ENCODE assay signal across 1 cellular context in the genomic region with DNA sequence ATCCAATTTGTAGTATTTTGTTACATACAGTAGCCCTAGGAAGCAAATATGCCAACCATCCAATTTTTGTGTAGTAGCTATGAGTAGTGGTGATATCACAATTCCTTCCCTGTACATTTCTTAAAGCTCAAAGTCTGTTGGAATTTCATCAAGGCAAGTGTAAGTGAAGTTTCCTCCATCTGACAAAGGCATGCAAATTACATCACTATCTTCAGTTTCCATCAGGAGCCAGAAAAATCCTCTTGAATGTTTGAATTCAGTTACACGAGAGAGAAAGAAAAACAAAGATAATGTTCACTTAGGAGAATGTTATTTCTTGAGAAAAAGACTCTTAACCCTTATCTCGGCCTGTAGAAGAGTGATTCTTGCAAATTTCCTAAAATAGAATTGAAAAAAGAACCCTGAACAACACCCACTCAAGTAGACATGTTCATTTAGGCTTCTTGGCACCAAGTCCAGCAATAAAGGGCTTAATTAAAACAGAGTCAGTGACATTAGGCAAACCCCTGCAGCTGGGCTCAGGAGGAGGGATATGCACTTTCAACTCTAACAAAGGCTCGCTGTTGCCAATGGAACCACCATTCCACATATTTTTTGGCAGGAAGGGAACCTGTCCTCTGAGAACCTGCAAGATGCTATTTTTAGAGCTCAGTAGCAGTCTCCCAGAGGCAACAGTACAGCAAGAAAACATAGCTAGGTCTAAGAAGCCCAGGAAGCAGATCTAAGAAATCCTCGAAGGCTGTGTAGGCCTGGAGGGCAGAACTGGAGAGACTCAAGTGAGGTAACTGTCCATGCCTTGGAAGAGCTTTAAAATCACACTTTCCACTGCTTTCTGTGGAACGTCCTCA.
TF ChIP-seq lines count a peak whose summit lies in the region.

No MANE protein-coding gene starts in this region.

TF ChIP-seq in K562, 482 proteins besides CTCF, POLR2A, EP300 and RAD21 (continued from another document and continues in another):
- no peak for TF ChIP-seq KAT2B (IDR thresholded peaks at IDR 0.05; ENCODE audit: low read depth, low read length)
- TF ChIP-seq, protein P1, sequence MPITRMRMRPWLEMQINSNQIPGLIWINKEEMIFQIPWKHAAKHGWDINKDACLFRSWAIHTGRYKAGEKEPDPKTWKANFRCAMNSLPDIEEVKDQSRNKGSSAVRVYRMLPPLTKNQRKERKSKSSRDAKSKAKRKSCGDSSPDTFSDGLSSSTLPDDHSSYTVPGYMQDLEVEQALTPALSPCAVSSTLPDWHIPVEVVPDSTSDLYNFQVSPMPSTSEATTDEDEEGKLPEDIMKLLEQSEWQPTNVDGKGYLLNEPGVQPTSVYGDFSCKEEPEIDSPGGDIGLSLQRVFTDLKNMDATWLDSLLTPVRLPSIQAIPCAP (CRISPR knock-in tag; IDR thresholded peaks at IDR 0.05; ENCODE audit: borderline replicate concordance), result no peak
- TF ChIP-seq KHSRP (IDR thresholded peaks at IDR 0.05), result no peak
- TF ChIP-seq, protein P2, sequence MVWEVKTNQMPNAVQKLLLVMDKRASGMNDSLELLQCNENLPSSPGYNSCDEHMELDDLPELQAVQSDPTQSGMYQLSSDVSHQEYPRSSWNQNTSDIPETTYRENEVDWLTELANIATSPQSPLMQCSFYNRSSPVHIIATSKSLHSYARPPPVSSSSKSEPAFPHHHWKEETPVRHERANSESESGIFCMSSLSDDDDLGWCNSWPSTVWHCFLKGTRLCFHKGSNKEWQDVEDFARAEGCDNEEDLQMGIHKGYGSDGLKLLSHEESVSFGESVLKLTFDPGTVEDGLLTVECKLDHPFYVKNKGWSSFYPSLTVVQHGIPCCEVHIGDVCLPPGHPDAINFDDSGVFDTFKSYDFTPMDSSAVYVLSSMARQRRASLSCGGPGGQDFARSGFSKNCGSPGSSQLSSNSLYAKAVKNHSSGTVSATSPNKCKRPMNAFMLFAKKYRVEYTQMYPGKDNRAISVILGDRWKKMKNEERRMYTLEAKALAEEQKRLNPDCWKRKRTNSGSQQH (CRISPR knock-in tag; IDR thresholded peaks at IDR 0.05), result no peak
- TF ChIP-seq BACH1 (tag; IDR thresholded peaks at IDR 0.05), result no peak
- no peak for TF ChIP-seq ZNF143 (CRISPR knock-in tag; IDR thresholded peaks at IDR 0.05)
- peak; percentile 97 for TF ChIP-seq MEF2D (tag; conservative IDR thresholded peaks at IDR 0.05; ENCODE audit: low read depth)
- TF ChIP-seq RBM14 (IDR thresholded peaks at IDR 0.05; ENCODE audit: borderline replicate concordance, insufficient read depth, low read depth, low read length), result no peak
- TF ChIP-seq, protein P3, sequence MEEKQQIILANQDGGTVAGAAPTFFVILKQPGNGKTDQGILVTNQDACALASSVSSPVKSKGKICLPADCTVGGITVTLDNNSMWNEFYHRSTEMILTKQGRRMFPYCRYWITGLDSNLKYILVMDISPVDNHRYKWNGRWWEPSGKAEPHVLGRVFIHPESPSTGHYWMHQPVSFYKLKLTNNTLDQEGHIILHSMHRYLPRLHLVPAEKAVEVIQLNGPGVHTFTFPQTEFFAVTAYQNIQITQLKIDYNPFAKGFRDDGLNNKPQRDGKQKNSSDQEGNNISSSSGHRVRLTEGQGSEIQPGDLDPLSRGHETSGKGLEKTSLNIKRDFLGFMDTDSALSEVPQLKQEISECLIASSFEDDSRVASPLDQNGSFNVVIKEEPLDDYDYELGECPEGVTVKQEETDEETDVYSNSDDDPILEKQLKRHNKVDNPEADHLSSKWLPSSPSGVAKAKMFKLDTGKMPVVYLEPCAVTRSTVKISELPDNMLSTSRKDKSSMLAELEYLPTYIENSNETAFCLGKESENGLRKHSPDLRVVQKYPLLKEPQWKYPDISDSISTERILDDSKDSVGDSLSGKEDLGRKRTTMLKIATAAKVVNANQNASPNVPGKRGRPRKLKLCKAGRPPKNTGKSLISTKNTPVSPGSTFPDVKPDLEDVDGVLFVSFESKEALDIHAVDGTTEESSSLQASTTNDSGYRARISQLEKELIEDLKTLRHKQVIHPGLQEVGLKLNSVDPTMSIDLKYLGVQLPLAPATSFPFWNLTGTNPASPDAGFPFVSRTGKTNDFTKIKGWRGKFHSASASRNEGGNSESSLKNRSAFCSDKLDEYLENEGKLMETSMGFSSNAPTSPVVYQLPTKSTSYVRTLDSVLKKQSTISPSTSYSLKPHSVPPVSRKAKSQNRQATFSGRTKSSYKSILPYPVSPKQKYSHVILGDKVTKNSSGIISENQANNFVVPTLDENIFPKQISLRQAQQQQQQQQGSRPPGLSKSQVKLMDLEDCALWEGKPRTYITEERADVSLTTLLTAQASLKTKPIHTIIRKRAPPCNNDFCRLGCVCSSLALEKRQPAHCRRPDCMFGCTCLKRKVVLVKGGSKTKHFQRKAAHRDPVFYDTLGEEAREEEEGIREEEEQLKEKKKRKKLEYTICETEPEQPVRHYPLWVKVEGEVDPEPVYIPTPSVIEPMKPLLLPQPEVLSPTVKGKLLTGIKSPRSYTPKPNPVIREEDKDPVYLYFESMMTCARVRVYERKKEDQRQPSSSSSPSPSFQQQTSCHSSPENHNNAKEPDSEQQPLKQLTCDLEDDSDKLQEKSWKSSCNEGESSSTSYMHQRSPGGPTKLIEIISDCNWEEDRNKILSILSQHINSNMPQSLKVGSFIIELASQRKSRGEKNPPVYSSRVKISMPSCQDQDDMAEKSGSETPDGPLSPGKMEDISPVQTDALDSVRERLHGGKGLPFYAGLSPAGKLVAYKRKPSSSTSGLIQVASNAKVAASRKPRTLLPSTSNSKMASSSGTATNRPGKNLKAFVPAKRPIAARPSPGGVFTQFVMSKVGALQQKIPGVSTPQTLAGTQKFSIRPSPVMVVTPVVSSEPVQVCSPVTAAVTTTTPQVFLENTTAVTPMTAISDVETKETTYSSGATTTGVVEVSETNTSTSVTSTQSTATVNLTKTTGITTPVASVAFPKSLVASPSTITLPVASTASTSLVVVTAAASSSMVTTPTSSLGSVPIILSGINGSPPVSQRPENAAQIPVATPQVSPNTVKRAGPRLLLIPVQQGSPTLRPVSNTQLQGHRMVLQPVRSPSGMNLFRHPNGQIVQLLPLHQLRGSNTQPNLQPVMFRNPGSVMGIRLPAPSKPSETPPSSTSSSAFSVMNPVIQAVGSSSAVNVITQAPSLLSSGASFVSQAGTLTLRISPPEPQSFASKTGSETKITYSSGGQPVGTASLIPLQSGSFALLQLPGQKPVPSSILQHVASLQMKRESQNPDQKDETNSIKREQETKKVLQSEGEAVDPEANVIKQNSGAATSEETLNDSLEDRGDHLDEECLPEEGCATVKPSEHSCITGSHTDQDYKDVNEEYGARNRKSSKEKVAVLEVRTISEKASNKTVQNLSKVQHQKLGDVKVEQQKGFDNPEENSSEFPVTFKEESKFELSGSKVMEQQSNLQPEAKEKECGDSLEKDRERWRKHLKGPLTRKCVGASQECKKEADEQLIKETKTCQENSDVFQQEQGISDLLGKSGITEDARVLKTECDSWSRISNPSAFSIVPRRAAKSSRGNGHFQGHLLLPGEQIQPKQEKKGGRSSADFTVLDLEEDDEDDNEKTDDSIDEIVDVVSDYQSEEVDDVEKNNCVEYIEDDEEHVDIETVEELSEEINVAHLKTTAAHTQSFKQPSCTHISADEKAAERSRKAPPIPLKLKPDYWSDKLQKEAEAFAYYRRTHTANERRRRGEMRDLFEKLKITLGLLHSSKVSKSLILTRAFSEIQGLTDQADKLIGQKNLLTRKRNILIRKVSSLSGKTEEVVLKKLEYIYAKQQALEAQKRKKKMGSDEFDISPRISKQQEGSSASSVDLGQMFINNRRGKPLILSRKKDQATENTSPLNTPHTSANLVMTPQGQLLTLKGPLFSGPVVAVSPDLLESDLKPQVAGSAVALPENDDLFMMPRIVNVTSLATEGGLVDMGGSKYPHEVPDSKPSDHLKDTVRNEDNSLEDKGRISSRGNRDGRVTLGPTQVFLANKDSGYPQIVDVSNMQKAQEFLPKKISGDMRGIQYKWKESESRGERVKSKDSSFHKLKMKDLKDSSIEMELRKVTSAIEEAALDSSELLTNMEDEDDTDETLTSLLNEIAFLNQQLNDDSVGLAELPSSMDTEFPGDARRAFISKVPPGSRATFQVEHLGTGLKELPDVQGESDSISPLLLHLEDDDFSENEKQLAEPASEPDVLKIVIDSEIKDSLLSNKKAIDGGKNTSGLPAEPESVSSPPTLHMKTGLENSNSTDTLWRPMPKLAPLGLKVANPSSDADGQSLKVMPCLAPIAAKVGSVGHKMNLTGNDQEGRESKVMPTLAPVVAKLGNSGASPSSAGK (IDR thresholded peaks at IDR 0.05), result no peak
- TF ChIP-seq, protein P4, sequence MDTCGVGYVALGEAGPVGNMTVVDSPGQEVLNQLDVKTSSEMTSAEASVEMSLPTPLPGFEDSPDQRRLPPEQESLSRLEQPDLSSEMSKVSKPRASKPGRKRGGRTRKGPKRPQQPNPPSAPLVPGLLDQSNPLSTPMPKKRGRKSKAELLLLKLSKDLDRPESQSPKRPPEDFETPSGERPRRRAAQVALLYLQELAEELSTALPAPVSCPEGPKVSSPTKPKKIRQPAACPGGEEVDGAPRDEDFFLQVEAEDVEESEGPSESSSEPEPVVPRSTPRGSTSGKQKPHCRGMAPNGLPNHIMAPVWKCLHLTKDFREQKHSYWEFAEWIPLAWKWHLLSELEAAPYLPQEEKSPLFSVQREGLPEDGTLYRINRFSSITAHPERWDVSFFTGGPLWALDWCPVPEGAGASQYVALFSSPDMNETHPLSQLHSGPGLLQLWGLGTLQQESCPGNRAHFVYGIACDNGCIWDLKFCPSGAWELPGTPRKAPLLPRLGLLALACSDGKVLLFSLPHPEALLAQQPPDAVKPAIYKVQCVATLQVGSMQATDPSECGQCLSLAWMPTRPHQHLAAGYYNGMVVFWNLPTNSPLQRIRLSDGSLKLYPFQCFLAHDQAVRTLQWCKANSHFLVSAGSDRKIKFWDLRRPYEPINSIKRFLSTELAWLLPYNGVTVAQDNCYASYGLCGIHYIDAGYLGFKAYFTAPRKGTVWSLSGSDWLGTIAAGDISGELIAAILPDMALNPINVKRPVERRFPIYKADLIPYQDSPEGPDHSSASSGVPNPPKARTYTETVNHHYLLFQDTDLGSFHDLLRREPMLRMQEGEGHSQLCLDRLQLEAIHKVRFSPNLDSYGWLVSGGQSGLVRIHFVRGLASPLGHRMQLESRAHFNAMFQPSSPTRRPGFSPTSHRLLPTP (IDR thresholded peaks at IDR 0.05; ENCODE audit: borderline replicate concordance, extremely low read depth, insufficient read length), result no peak
- no peak for TF ChIP-seq SPI1 (IDR thresholded peaks at IDR 0.05; ENCODE audit: borderline replicate concordance, low read depth, low read length)
- 0 out of 2 replicates have a peak, but pooled peaks have one; percentile 24 for TF ChIP-seq SMARCE1 (IDR thresholded peaks at IDR 0.05)
- TF ChIP-seq, protein P5, sequence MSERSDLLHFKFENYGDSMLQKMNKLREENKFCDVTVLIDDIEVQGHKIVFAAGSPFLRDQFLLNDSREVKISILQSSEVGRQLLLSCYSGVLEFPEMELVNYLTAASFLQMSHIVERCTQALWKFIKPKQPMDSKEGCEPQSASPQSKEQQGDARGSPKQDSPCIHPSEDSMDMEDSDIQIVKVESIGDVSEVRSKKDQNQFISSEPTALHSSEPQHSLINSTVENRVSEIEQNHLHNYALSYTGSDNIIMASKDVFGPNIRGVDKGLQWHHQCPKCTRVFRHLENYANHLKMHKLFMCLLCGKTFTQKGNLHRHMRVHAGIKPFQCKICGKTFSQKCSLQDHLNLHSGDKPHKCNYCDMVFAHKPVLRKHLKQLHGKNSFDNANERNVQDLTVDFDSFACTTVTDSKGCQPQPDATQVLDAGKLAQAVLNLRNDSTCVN (CRISPR knock-in tag; IDR thresholded peaks at IDR 0.05), result no peak
- TF ChIP-seq NCOA6 (IDR thresholded peaks at IDR 0.05), result no peak
- TF ChIP-seq, protein P6, sequence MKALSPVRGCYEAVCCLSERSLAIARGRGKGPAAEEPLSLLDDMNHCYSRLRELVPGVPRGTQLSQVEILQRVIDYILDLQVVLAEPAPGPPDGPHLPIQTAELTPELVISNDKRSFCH (CRISPR knock-in tag; IDR thresholded peaks at IDR 0.05), result no peak
- TF ChIP-seq, protein P6 (tag; IDR thresholded peaks at IDR 0.05), result peak; percentile 53; the same call in 1 of the 2 replicates
- TF ChIP-seq NR4A1 (CRISPR knock-in tag; IDR thresholded peaks at IDR 0.05), result no peak
- no peak for TF ChIP-seq NR4A1 (tag; IDR thresholded peaks at IDR 0.05)
- TF ChIP-seq, protein P7, sequence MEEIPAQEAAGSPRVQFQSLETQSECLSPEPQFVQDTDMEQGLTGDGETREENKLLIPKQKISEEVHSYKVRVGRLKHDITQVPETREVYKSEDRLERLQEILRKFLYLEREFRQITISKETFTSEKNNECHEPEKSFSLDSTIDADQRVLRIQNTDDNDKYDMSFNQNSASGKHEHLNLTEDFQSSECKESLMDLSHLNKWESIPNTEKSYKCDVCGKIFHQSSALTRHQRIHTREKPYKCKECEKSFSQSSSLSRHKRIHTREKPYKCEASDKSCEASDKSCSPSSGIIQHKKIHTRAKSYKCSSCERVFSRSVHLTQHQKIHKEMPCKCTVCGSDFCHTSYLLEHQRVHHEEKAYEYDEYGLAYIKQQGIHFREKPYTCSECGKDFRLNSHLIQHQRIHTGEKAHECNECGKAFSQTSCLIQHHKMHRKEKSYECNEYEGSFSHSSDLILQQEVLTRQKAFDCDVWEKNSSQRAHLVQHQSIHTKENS (CRISPR knock-in tag; IDR thresholded peaks at IDR 0.05), result no peak
- no peak for TF ChIP-seq PTRF (tag; IDR thresholded peaks at IDR 0.05)
- TF ChIP-seq ZSCAN32 (CRISPR knock-in tag; IDR thresholded peaks at IDR 0.05), result no peak
- TF ChIP-seq TBP (optimal IDR thresholded peaks at IDR 0.05; ENCODE audit: low read depth, low read length), result no peak
- no peak for TF ChIP-seq SMAD3 (CRISPR knock-in tag; conservative IDR thresholded peaks at IDR 0.05)
- TF ChIP-seq RBBP5 (IDR thresholded peaks at IDR 0.05; ENCODE audit: borderline replicate concordance, insufficient read depth, low read length, poor library complexity, severe bottlenecking), result no peak
- TF ChIP-seq NFIC (IDR thresholded peaks at IDR 0.05), result 0 out of 2 replicates have a peak, but pooled peaks have one; percentile 26
- TF ChIP-seq SMARCA4 (IDR thresholded peaks at IDR 0.05), result 0 out of 2 replicates have a peak, but pooled peaks have one; percentile 57
- TF ChIP-seq ZNF717 (CRISPR knock-in tag; IDR thresholded peaks at IDR 0.05), result no peak
- TF ChIP-seq SOX6 (IDR thresholded peaks at IDR 0.05), result peak; percentile 83; the same call in 1 of the 2 replicates
- TF ChIP-seq STAT5A (IDR thresholded peaks at IDR 0.05; ENCODE audit: borderline replicate concordance, low read length), result peak; percentile 59
- TF ChIP-seq NCOR1 (IDR thresholded peaks at IDR 0.05), result peak; percentile 57; the same call in 1 of the 2 replicates
- TF ChIP-seq EZH2 (IDR thresholded peaks at IDR 0.05; ENCODE audit: borderline replicate concordance, low read depth, low read length), result no peak
- TF ChIP-seq MEF2A (IDR thresholded peaks at IDR 0.05; ENCODE audit: control insufficient read depth, low read depth, low read length), result peak; percentile 91
